16 cellular contexts compared by ENCODE assay signal in the genomic region with DNA sequence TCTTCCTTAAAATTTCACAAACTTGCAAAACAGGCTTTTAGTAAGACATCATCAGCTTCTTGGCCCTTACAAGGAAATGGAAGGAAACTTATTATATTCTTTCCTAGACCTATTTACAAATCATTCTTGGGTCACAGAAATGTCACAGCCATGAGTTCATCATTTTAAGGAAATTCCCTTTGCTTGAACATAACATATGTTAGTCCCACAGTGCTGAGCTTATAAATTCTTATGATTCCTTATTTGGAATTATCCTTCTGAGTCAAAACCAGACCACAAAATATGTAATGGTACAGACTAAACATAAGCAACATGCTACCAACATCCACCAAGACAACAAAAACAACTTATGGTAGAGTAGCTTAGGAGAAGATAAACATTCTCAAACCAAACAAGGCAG.
DNase-seq lines count a peak whose midpoint lies in the region; ATAC-seq and TF ChIP-seq lines count a peak whose summit lies in the region.
"Had no signal": no experiment of that assay in that cellular context is flagged by ENCODE, and none has a peak within 500 bp of the region (broad histone marks: within the 10 kb centered on the region; RNA-seq: fewer than 3 reads in every experiment).

No MANE protein-coding gene starts in this region.

- H3K4me3 Mint-ChIP-seq in activated T-helper 2 cell treated with anti-CD3 and anti-CD28 coated beads, Interferon-gamma antibody, Interleukin-2, Interleukin-4, amounts not matched to agents 10 μg/mL and 5 μg/mL and 100 μg/mL, durations not matched to agents 14 hours and 24 hours and 36 hours (ENCODE audit: low read depth) = no peak overlapping the region
- H3K4me3 Mint-ChIP-seq in nephron progenitor cell = no peak overlapping the region
- H3K4me3 Mint-ChIP-seq: activated T-helper 1 cell treated with anti-CD3 and anti-CD28 coated beads, Interleukin-12 subunit alpha, Interleukin-12 subunit beta, Interleukin-2, Interleukin-4 antibody, amounts not matched to agents 30 ng/mL and 10 ng/mL and 1 ng/mL, durations not matched to agents 14 hours and 24 hours and 36 hours had no signal

- no peaks in the 10 kb centered on the region for H3K27me3 Mint-ChIP-seq in activated T-helper 2 cell treated with anti-CD3 and anti-CD28 coated beads, Interferon-gamma antibody, Interleukin-2, Interleukin-4, amounts not matched to agents 10 μg/mL and 5 μg/mL and 100 μg/mL, durations not matched to agents 14 hours and 24 hours and 36 hours (ENCODE audit: low read depth)
- peaks cover 3% of the 10 kb centered on the region for H3K27me3 Mint-ChIP-seq in nephron progenitor cell (ENCODE audit: low read depth, poor library complexity)

- intact Hi-C loops in activated T-helper 2 cell treated with anti-CD3 and anti-CD28 coated beads, Interferon-gamma antibody, Interleukin-2, Interleukin-4, amounts not matched to agents 10 μg/mL and 5 μg/mL and 100 μg/mL, durations not matched to agents 14 hours and 24 hours and 36 hours (cut with micrococcal nuclease) = no loop called here

- no peaks in the 10 kb centered on the region for H3K36me3 Mint-ChIP-seq in activated T-helper 2 cell treated with anti-CD3 and anti-CD28 coated beads, Interferon-gamma antibody, Interleukin-2, Interleukin-4, amounts not matched to agents 10 μg/mL and 5 μg/mL and 100 μg/mL, durations not matched to agents 14 hours and 24 hours and 36 hours (ENCODE audit: low read depth)
- H3K36me3 Mint-ChIP-seq in nephron progenitor cell (ENCODE audit: low read depth) = no peaks in the 10 kb centered on the region

- no peaks in the 10 kb centered on the region for H3K4me1 Mint-ChIP-seq in activated T-helper 2 cell treated with anti-CD3 and anti-CD28 coated beads, Interferon-gamma antibody, Interleukin-2, Interleukin-4, amounts not matched to agents 10 μg/mL and 5 μg/mL and 100 μg/mL, durations not matched to agents 14 hours and 24 hours and 36 hours (ENCODE audit: low read depth)
- peaks cover 29% of the 10 kb centered on the region for H3K4me1 Mint-ChIP-seq in nephron progenitor cell

- no peak overlapping the region for H3K27ac Mint-ChIP-seq in activated T-helper 2 cell treated with anti-CD3 and anti-CD28 coated beads, Interferon-gamma antibody, Interleukin-2, Interleukin-4, amounts not matched to agents 10 μg/mL and 5 μg/mL and 100 μg/mL, durations not matched to agents 14 hours and 24 hours and 36 hours
- no peak overlapping the region for H3K27ac Mint-ChIP-seq in nephron progenitor cell
- H3K27ac Mint-ChIP-seq: activated T-helper 1 cell treated with anti-CD3 and anti-CD28 coated beads, Interleukin-12 subunit alpha, Interleukin-12 subunit beta, Interleukin-2, Interleukin-4 antibody, amounts not matched to agents 30 ng/mL and 10 ng/mL and 1 ng/mL, durations not matched to agents 14 hours and 24 hours and 36 hours had no signal

- DNase-seq in GM04504 (ENCODE audit: low read depth) (peak; percentile 28), NCI-H226 (peak; percentile 10), non-pigmented ciliary epithelial cell (ENCODE audit: low read depth) (peak; percentile 86), NOMO-1 treated with dmso at 0.1 percent for 144 hours (lab: John Stamatoyannopoulos, UW; ENCODE audit: unreplicated experiment) (no peak), nephron progenitor cell (no peak)
- no peak for DNase-seq in activated T-helper 2 cell treated with anti-CD3 and anti-CD28 coated beads, Interferon-gamma antibody, Interleukin-2, Interleukin-4, amounts not matched to agents 10 μg/mL and 5 μg/mL and 100 μg/mL, durations not matched to agents 14 hours and 24 hours and 36 hours (ENCODE audit: low spot score)
- DNase-seq: activated CD4-positive, alpha-beta T cell treated with anti-CD3 and anti-CD28 coated beads, Interleukin-2, amount 50 U/mL, for 48 hours; DND-41; effector memory CD4-positive, alpha-beta T cell; heart right ventricle; NCI-H1092 treated with DMSO at 0.1 percent for 48 hours; NCI-H2227 treated with DMSO at 0.1 percent for 48 hours had no signal

- ATAC-seq in esophagus mucosa (peak; percentile 66), HG03342 (IDR thresholded peaks at IDR 0.05; ENCODE audit: unreplicated experiment) (no peak)
- ATAC-seq: heart right ventricle, left lobe of liver had no signal

- H3K9me3 Mint-ChIP-seq in activated T-helper 2 cell treated with anti-CD3 and anti-CD28 coated beads, Interferon-gamma antibody, Interleukin-2, Interleukin-4, amounts not matched to agents 10 μg/mL and 5 μg/mL and 100 μg/mL, durations not matched to agents 14 hours and 24 hours and 36 hours = no peaks in the 10 kb centered on the region
- H3K9me3 Mint-ChIP-seq in nephron progenitor cell = no peaks in the 10 kb centered on the region
- H3K9me3 Mint-ChIP-seq: activated T-helper 1 cell treated with anti-CD3 and anti-CD28 coated beads, Interleukin-12 subunit alpha, Interleukin-12 subunit beta, Interleukin-2, Interleukin-4 antibody, amounts not matched to agents 30 ng/mL and 10 ng/mL and 1 ng/mL, durations not matched to agents 14 hours and 24 hours and 36 hours had no signal

- no peak for TF ChIP-seq CTCF in nephron progenitor cell (IDR thresholded peaks at IDR 0.05)

Comparison
In these comparisons a context has a peak if more than half of its experiments do, and no peak if none do; other contexts are left out.
1. DNase-seq: peak in GM04504 (single experiment), NCI-H226 (single experiment) and non-pigmented ciliary epithelial cell (single experiment); none in NOMO-1 treated with dmso at 0.1 percent for 144 hours (single experiment), activated T-helper 2 cell treated with anti-CD3 and anti-CD28 coated beads, Interferon-gamma antibody, Interleukin-2, Interleukin-4, amounts not matched to agents 10 μg/mL and 5 μg/mL and 100 μg/mL, durations not matched to agents 14 hours and 24 hours and 36 hours (single experiment) and nephron progenitor cell (single experiment).